ENCODE assay signal across 1 cellular context in genomic region chr3:60636846-60637245, GRCh38.
A peak's percentile ranks its signal among the peaks of the same experiment; 100 is the strongest.
TF ChIP-seq lines count a peak whose summit lies in the region.

No MANE protein-coding gene starts in this region.

TF ChIP-seq in H1, 55 proteins besides CTCF, POLR2A, EP300 and RAD21 (continued from another document):
- peak; percentile 23; the same call in 1 of the 2 replicates for TF ChIP-seq MAFK (IDR thresholded peaks at IDR 0.05; ENCODE audit: low read depth, low read length)
TF ChIP-seq in H1: peak in this region for 2.
